Comparison of ENCODE assay signal across 1 cellular context in the genomic region with DNA sequence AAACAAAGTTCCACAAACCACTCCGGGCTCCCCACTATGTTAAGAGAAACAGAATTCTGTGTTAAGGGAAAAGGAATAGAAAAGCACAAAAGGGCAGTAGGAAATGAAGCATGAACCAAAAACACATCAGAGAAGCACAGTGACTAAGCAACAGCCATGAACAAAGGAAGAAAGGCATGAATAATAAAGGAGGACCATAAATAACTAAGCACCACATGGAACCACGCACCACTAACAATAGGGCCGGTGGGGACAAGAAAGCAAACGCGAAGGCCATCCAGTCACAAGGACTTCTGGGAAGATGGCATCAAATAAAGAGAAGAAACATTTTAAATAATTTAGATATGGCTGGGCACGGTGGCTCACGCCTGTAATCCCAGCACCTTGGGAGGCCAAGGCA.
TF ChIP-seq lines count a peak whose summit lies in the region.

No MANE protein-coding gene starts in this region.

TF ChIP-seq in SK-N-SH, 30 proteins besides CTCF, POLR2A, EP300 and RAD21 (continued from another document):
- TF ChIP-seq USF1 (IDR thresholded peaks at IDR 0.05; ENCODE audit: borderline replicate concordance, low read depth) = no peak
- TF ChIP-seq, protein P1, sequence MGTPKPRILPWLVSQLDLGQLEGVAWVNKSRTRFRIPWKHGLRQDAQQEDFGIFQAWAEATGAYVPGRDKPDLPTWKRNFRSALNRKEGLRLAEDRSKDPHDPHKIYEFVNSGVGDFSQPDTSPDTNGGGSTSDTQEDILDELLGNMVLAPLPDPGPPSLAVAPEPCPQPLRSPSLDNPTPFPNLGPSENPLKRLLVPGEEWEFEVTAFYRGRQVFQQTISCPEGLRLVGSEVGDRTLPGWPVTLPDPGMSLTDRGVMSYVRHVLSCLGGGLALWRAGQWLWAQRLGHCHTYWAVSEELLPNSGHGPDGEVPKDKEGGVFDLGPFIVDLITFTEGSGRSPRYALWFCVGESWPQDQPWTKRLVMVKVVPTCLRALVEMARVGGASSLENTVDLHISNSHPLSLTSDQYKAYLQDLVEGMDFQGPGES (IDR thresholded peaks at IDR 0.05; ENCODE audit: low read depth, low read length) = no peak
- TF ChIP-seq MEF2A (IDR thresholded peaks at IDR 0.05; ENCODE audit: borderline replicate concordance, low read depth) = no peak
- TF ChIP-seq SIN3A (IDR thresholded peaks at IDR 0.05; ENCODE audit: borderline replicate concordance, low read depth, low read length) = no peak
- no peak for TF ChIP-seq POLR2AphosphoS5 (IDR thresholded peaks at IDR 0.05; ENCODE audit: low read depth, low read length)
- no peak for TF ChIP-seq TEAD4 (IDR thresholded peaks at IDR 0.05; ENCODE audit: borderline replicate concordance, insufficient read depth)
- TF ChIP-seq REST (IDR thresholded peaks at IDR 0.05; ENCODE audit: low read depth, low read length) = no peak
TF ChIP-seq in SK-N-SH: peak in this region for 0.
